In the genomic region with DNA sequence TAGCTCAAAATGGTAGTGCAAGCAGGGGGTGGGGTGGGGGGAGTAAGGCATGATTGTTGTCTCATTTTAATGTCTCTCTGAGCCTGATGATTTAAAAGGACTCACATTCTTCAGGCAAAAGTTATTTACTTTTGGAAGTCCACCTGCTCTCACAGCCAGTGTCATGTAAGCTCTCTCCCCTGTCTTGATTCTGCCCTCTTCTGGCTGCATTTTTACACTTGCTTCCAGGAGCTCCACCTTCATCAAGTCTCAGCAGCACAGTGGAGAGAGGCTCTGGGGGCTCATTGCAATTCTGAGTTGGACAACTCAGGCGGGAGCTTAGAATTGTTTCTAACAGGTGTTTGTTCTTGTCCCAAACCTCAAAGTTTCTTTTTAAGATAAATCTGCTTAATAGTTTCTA, we compare ENCODE assay signal across 11 cellular contexts. TPM values are rescaled to one million over a fixed set of nuclear protein-coding genes. Genes with fewer than 3 reads are reported as not detected.
DNase-seq lines count a peak whose midpoint lies in the region; ATAC-seq, FAIRE-seq and TF ChIP-seq lines count a peak whose summit lies in the region.
"Had no signal": no experiment of that assay in that cellular context is flagged by ENCODE, and none has a peak within 500 bp of the region (broad histone marks: within the 10 kb centered on the region; RNA-seq: fewer than 3 reads in every experiment).

No MANE protein-coding gene starts in this region.

- POLR2A ChIA-PET in GM12878 (lab: Charles Lee): interaction anchor here (0.6 kb wide), 2 partner anchors 16 to 371 kb away, joined by 3 to 5 read pairs; no protein-coding TSS in a partner anchor

- no peaks in the 10 kb centered on the region for H3K79me2 ChIP-seq in GM12878 (ENCODE audit: control insufficient read depth, insufficient read depth, low read length)
- no peaks in the 10 kb centered on the region for H3K79me2 ChIP-seq in neural progenitor cell (ENCODE audit: low read depth)

- no peak overlapping the region for H3K27ac ChIP-seq in GM12878 (ENCODE audit: control insufficient read depth, insufficient read depth)
- no peak overlapping the region for H3K27ac ChIP-seq in neural progenitor cell
- H3K27ac ChIP-seq: BLaER1 treated with 17β-estradiol and CSF1 and Interleukin-3, amounts not matched to agents 10 nM and 100 nM; prostate gland had no signal

- TF ChIP-seq EP300 in GM12878 (IDR thresholded peaks at IDR 0.05; ENCODE audit: borderline replicate concordance in 1 of 2, control insufficient read depth in 1 of 2, low read depth in 2 of 2, low read length in 2 of 2): no peak

- ATAC-seq in GM12878: no peak

- intact Hi-C loops in GM12878 (cut with micrococcal nuclease; ENCODE audit: unreplicated experiment): loop anchor here (5.0 kb wide), 1 partner anchor 71 kb away; no protein-coding TSS in a partner anchor

- SMC1A ChIA-PET in GM12878 (lab: Charles Lee; ENCODE audit: uncharacterized antibody, unreplicated experiment): interaction anchor here (0.9 to 1.1 kb wide), 2 partner anchors 73 to 267 kb away, joined by 3 to 4 read pairs; no protein-coding TSS in a partner anchor

- H3K9ac ChIP-seq in GM12878 (ENCODE audit: control insufficient read depth, insufficient read depth, low read length) (no peak overlapping the region), neural progenitor cell (no peak overlapping the region)
- H3K9ac ChIP-seq: BLaER1 treated with 17β-estradiol and CSF1 and Interleukin-3, amounts not matched to agents 10 nM and 100 nM had no signal

- no peak overlapping the region for H3K4me2 ChIP-seq in GM12878 (ENCODE audit: control insufficient read depth, insufficient read depth)
- no peak overlapping the region for H3K4me2 ChIP-seq in neural progenitor cell
- H3K4me2 ChIP-seq: BLaER1 treated with 17β-estradiol and CSF1 and Interleukin-3, amounts not matched to agents 10 nM and 100 nM had no signal

- H4K20me1 ChIP-seq in GM12878 (ENCODE audit: control insufficient read depth, insufficient read depth) (no peaks in the 10 kb centered on the region), neural progenitor cell (ENCODE audit: low read depth) (no peaks in the 10 kb centered on the region)
- H4K20me1 ChIP-seq: BLaER1 treated with 17β-estradiol and CSF1 and Interleukin-3, amounts not matched to agents 10 nM and 100 nM had no signal

- H3K27me3 Mint-ChIP-seq in neural progenitor cell (ENCODE audit: insufficient read depth, low read depth): no peaks in the 10 kb centered on the region
- peaks cover 4 to 6% (median 5%) of the 10 kb centered on the region in 3 donors for H3K27me3 Mint-ChIP-seq in immature natural killer cell (ENCODE audit: low read depth in 3 of 3)

- H3K4me1 ChIP-seq in GM12878 (ENCODE audit: control insufficient read depth, insufficient read depth, low read length) (no peaks in the 10 kb centered on the region), neural progenitor cell (no peaks in the 10 kb centered on the region)
- H3K4me1 ChIP-seq: prostate gland had no signal

- CTCF ChIA-PET in GM12878 (lab: Yijun Ruan, JAX): interaction anchor here (1.1 to 2.6 kb wide), 4 partner anchors 12 to 210 kb away, joined by 3 to 15 read pairs (median 4); no protein-coding TSS in a partner anchor

- H3K27me3 ChIP-seq in GM12878 (replicated peaks in 1 of 2; ENCODE audit: control insufficient read depth in 2 of 2, insufficient read depth in 2 of 2, low read length in 1 of 2) (peaks cover 0 to 2% of the 10 kb centered on the region in 2 experiments; a peak in 1 of 4 replicates), neural progenitor cell (peaks cover 1% of the 10 kb centered on the region)
- H3K27me3 ChIP-seq: BLaER1 treated with 17β-estradiol and CSF1 and Interleukin-3, amounts not matched to agents 10 nM and 100 nM had no signal

- H3K27ac Mint-ChIP-seq in neural progenitor cell: no peak overlapping the region
- no peak overlapping the region for H3K27ac Mint-ChIP-seq in immature natural killer cell

- no TSS peak for BruUV-seq in GM12878 (replicated peaks; lab: Mats Ljungman, UMichigan)

- no peak overlapping the region for H3K4me3 Mint-ChIP-seq in neural progenitor cell
- no peak overlapping the region for H3K4me3 Mint-ChIP-seq in immature natural killer cell

- H3K4me3 ChIP-seq in LNCaP clone FGC (ENCODE audit: low read depth, low read length): no peak overlapping the region
- H3K4me3 ChIP-seq in GM12878: no peak overlapping the region
- no peak overlapping the region for H3K4me3 ChIP-seq in neural progenitor cell
- H3K4me3 ChIP-seq: BLaER1 treated with 17β-estradiol and CSF1 and Interleukin-3, amounts not matched to agents 10 nM and 100 nM; prostate gland had no signal

- WGBS in GM12878 (ENCODE audit: insufficient coverage, insufficient replicate concordance, low lambda C conversion rate, missing lambda C conversion rate): 5% methylated on average over 1 of the region's 1 CpG

- H2AFZ ChIP-seq in GM12878 (ENCODE audit: control insufficient read depth, low read depth, low read length) (no peak overlapping the region), neural progenitor cell (replicated peaks) (no peak overlapping the region)

- in situ Hi-C loops in GM12878 (cut with MboI): no loop called here

- H3K9me3 ChIP-seq in GM12878 (replicated peaks; ENCODE audit: control insufficient read depth, insufficient read depth, low read length) (no peaks in the 10 kb centered on the region), neural progenitor cell (ENCODE audit: low read depth) (no peaks in the 10 kb centered on the region)
- H3K9me3 ChIP-seq: prostate gland had no signal

- no peaks in the 10 kb centered on the region for H3K36me3 ChIP-seq in GM12878 (ENCODE audit: control insufficient read depth in 2 of 2, insufficient read depth in 2 of 2, low read length in 1 of 2)
- no peaks in the 10 kb centered on the region for H3K36me3 ChIP-seq in neural progenitor cell
- H3K36me3 ChIP-seq: BLaER1 treated with 17β-estradiol and CSF1 and Interleukin-3, amounts not matched to agents 10 nM and 100 nM; prostate gland had no signal

- H3K4me1 Mint-ChIP-seq in neural progenitor cell: peaks cover 9% of the 10 kb centered on the region
- no peaks in the 10 kb centered on the region for H3K4me1 Mint-ChIP-seq in immature natural killer cell

- peak; percentile 38 for TF ChIP-seq RAD21 in GM12878 (IDR thresholded peaks at IDR 0.05; ENCODE audit: insufficient read depth, low read depth, low read length)

- no peak for TF ChIP-seq POLR2A in GM12878 (IDR thresholded peaks at IDR 0.05; ENCODE audit: low read depth, low read length)

- DNase-seq in NCI-H510A treated with DMSO at 0.1 percent for 48 hours (lab: John Stamatoyannopoulos, UW) (peak; percentile 57), NCI-H510A (lab: John Stamatoyannopoulos, UW) (no peak), LNCaP clone FGC (ENCODE audit: low read depth) (no peak), GM12878 (ENCODE audit: low read depth, low spot score) (no peak), neural progenitor cell (ENCODE audit: low spot score) (peak; percentile 60), activated T-cell treated with anti-CD3 and anti-CD28 coated beads for 4 hours (no peak), immature natural killer cell (no peak), AG08395 (ENCODE audit: low spot score) (no peak)
- DNase-seq: NCI-H774 had no signal

- no peaks in the 10 kb centered on the region for H3F3A ChIP-seq in neural progenitor cell (ENCODE audit: low read depth)

- RAD21 ChIA-PET in GM12878 (lab: Charles Lee; ENCODE audit: unreplicated experiment): no interaction called here

- H3K36me3 Mint-ChIP-seq in neural progenitor cell (no peaks in the 10 kb centered on the region), immature natural killer cell (no peaks in the 10 kb centered on the region)

- TF ChIP-seq CTCF in LNCaP clone FGC (IDR thresholded peaks at IDR 0.05; ENCODE audit: control insufficient read depth, extremely low read depth, insufficient read depth): peak; percentile 45
- peak in 2 of 3 experiments; percentile 11 to 25; a peak in 2 of 6 replicates for TF ChIP-seq CTCF in GM12878 (IDR thresholded peaks at IDR 0.05 in 2 of 3, conservative IDR thresholded peaks at IDR 0.05 in 1 of 3; ENCODE audit: control insufficient read depth in 2 of 3, extremely low read depth in 1 of 3, insufficient read depth in 1 of 3, low read depth in 3 of 3, low read length in 3 of 3)
- peak; percentile 50 for TF ChIP-seq CTCF in neural progenitor cell (IDR thresholded peaks at IDR 0.05)

- no peak for FAIRE-seq in GM12878 (lab: Jason Lieb, UNC)

- no peaks in the 10 kb centered on the region for H3K9me3 Mint-ChIP-seq in neural progenitor cell
- H3K9me3 Mint-ChIP-seq in immature natural killer cell: no peaks in the 10 kb centered on the region

TF ChIP-seq in GM12878, 131 proteins besides CTCF, POLR2A, EP300 and RAD21:
- TF ChIP-seq SMC3 (IDR thresholded peaks at IDR 0.05; ENCODE audit: borderline replicate concordance, low read length) (0 out of 2 replicates have a peak, but pooled peaks have one; percentile 26), PAX5 (IDR thresholded peaks at IDR 0.05; ENCODE audit: borderline replicate concordance, low read depth, low read length) (no peak), MAX (IDR thresholded peaks at IDR 0.05; ENCODE audit: low read depth, low read length) (no peak), SIX5 (IDR thresholded peaks at IDR 0.05; ENCODE audit: low read depth, low read length, severe bottlenecking) (no peak), SIN3A (IDR thresholded peaks at IDR 0.05; ENCODE audit: low read depth, low read length) (no peak), ZNF622 (IDR thresholded peaks at IDR 0.05) (no peak)

RNA-seq across cellular contexts. Expression of gene GNAL, which starts 39.2 kb away (rescaled TPM):
- not detected in 2 replicates for total RNA-seq in GM12878 (2013; cell fraction: nucleolus; rRNA removed)
- total RNA-seq in GM12878 (2014; rRNA removed) (not detected in 2 replicates), GM12878 (2014; rRNA removed; fragmentation: Illumina TruSeq; extraction: Trizol) (not detected in 2 replicates), GM12878 (2021) (not detected in 2 replicates), neural progenitor cell (ENCODE audit: low replicate concordance) (10.8 and 26.8 TPM in 2 replicates)
- 0.14 TPM for polyA plus RNA-seq in GM12878 (2011; ENCODE audit: low read depth)
- polyA plus RNA-seq in GM12878 (2011; rRNA removed) (0.05 TPM in 1 of 2 replicates, not detected in the other), GM12878 (2014; fragmentation: Illumina TruSeq; extraction: Trizol) (not detected in 2 replicates), GM12878 (2014; fragmentation: Nextera tagmentation; extraction: Ambion mirVana) (under 1 TPM; 0.02 to 0.05 TPM), GM12878 (2014; rRNA removed) (0.04 TPM in 1 of 2 replicates, not detected in the other), GM12878 (2016; fragmentation: Nextera tagmentation; extraction: Ambion mirVana) (under 1 TPM; 0.24 to 0.39 TPM), immature natural killer cell (1 to 10 TPM; 4.1 to 4.9 (median 4.2) TPM)
- 0.03 TPM in 2 replicates for polyA plus RNA-seq in GM12878 (2011; cell fraction: cytosol; rRNA removed)
- not detected in 2 replicates for polyA plus RNA-seq in GM12878 (2011; cell fraction: nucleus; rRNA removed)
- polyA plus RNA-seq in GM12878 (2012): 0.21 and 0.30 TPM in 2 replicates
- 0.29 and 0.62 TPM in 2 replicates for polyA minus RNA-seq in GM12878 (2011; rRNA and poly(A)+ RNA removed)
- polyA minus RNA-seq in GM12878 (2011; cell fraction: cytosol; rRNA and poly(A)+ RNA removed): not detected in 2 replicates
- not detected in 2 replicates for polyA minus RNA-seq in GM12878 (2011; cell fraction: nucleus; rRNA and poly(A)+ RNA removed)

Comparison
In these comparisons a context has a peak if more than half of its experiments do, and no peak if none do; other contexts are left out.
1. DNase-seq: peak in NCI-H510A treated with DMSO at 0.1 percent for 48 hours (single experiment) and neural progenitor cell (single experiment); none in NCI-H510A (single experiment), LNCaP clone FGC (single experiment), GM12878 (single experiment), activated T-cell treated with anti-CD3 and anti-CD28 coated beads for 4 hours (single experiment), immature natural killer cell (0 of 3) and AG08395 (single experiment).
2. RNA of gene GNAL, which starts 39.2 kb away (total RNA-seq): 10.8 to 26.8 TPM in neural progenitor cell; not detected in GM12878; every median in the first group is over 10 times any median in the second.
3. Peak in every context shown above with its lines, with median percentiles within 50 percentile points of each other: CTCF ChIP-seq.